Comparison of ENCODE assay signal across 16 cellular contexts in genomic region chr3:100030346-100030745, GRCh38.
A peak's percentile ranks its signal among the peaks of the same experiment; 100 is the strongest.
DNase-seq lines count a peak whose midpoint lies in the region; ATAC-seq, FAIRE-seq and TF ChIP-seq lines count a peak whose summit lies in the region.
"Had no signal": no experiment of that assay in that cellular context is flagged by ENCODE, and none has a peak within 500 bp of the region (broad histone marks: within the 10 kb centered on the region; RNA-seq: fewer than 3 reads in every experiment).

No MANE protein-coding gene starts in this region.

- H3K27ac Mint-ChIP-seq in GM23338, result no peak overlapping the region
- H3K27ac Mint-ChIP-seq: activated CD4-positive, alpha-beta T cell treated with anti-CD3 and anti-CD28 coated beads, Interleukin-2, amount 10 ng/mL, durations not matched to agents 24 days and 14 days had no signal

- H3K4me1 Mint-ChIP-seq in GM23338, result peaks cover 10% of the 10 kb centered on the region; the same call in 2 of the 3 replicates

- H3K9me2 ChIP-seq in GM23248 (ENCODE audit: insufficient read depth), result no peaks in the 10 kb centered on the region
- H3K9me2 ChIP-seq in GM23338 (ENCODE audit: insufficient read depth), result no peaks in the 10 kb centered on the region

- peaks cover 23% of the 10 kb centered on the region for H3F3A ChIP-seq in GM23248 (ENCODE audit: insufficient read depth)
- no peaks in the 10 kb centered on the region for H3F3A ChIP-seq in GM23338 (replicated peaks; ENCODE audit: low read depth)

- WGBS in GM23248 (ENCODE audit: low coverage in 1 of 2, low lambda C conversion rate in 2 of 2, missing lambda C conversion rate in 2 of 2), 2 experiments, result 73 to 75% methylated on average over 3 of the region's 3 CpGs

- TF ChIP-seq CTCF in GM06990 (IDR thresholded peaks at IDR 0.05; ENCODE audit: insufficient read depth, low read length, poor library complexity, severe bottlenecking) (no peak), GM23338 (conservative IDR thresholded peaks at IDR 0.05; ENCODE audit: low read depth in 2 of 2) (no peak)

- H3K9me3 ChIP-seq in GM23248 (ENCODE audit: low read depth), result no peaks in the 10 kb centered on the region
- H3K9me3 ChIP-seq: adrenal gland, heart left ventricle had no signal

- H3K4me1 ChIP-seq in GM23248 (ENCODE audit: insufficient read depth), result peaks cover 29% of the 10 kb centered on the region
- H3K4me1 ChIP-seq in GM23338 (ENCODE audit: insufficient read depth), result no peaks in the 10 kb centered on the region

- in situ Hi-C loops in GM23248 (cut with MboI), result no loop called here

- no peaks in the 10 kb centered on the region for H4K20me1 ChIP-seq in GM23248 (ENCODE audit: insufficient read depth)
- no peaks in the 10 kb centered on the region for H4K20me1 ChIP-seq in GM23338 (replicated peaks; ENCODE audit: insufficient read depth)

- H3K79me2 ChIP-seq in GM23248 (ENCODE audit: insufficient read depth) (no peaks in the 10 kb centered on the region), GM23338 (replicated peaks; ENCODE audit: insufficient read depth) (no peaks in the 10 kb centered on the region)

- H2AFZ ChIP-seq in GM23248 (no peak overlapping the region), GM23338 (no peak overlapping the region)

- no peaks in the 10 kb centered on the region for H3K27me3 Mint-ChIP-seq in GM23338 (ENCODE audit: insufficient read depth, low read depth, poor library complexity)
- H3K27me3 Mint-ChIP-seq: activated CD4-positive, alpha-beta T cell treated with anti-CD3 and anti-CD28 coated beads, Interleukin-2, amount 10 ng/mL, durations not matched to agents 24 days and 14 days had no signal

- H3K4me3 ChIP-seq in GM06990 (replicated peaks; ENCODE audit: low read depth, low read length) (no peak overlapping the region), GM23248 (no peak overlapping the region), GM23338 (no peak overlapping the region)
- H3K4me3 ChIP-seq: adrenal gland, heart left ventricle had no signal

- no peak overlapping the region for H3K4me3 Mint-ChIP-seq in GM23338
- H3K4me3 Mint-ChIP-seq: activated CD4-positive, alpha-beta T cell treated with anti-CD3 and anti-CD28 coated beads, Interleukin-2, amount 10 ng/mL, durations not matched to agents 24 days and 14 days had no signal

- ATAC-seq in GM23338, result no peak
- no peak for ATAC-seq in GM21423 (IDR thresholded peaks at IDR 0.05; ENCODE audit: unreplicated experiment)
- ATAC-seq: heart left ventricle, Right ventricle myocardium inferior had no signal

- no peaks in the 10 kb centered on the region for H3K27me3 ChIP-seq in GM06990 (replicated peaks; ENCODE audit: control insufficient read depth, insufficient read depth, low read length)
- no peaks in the 10 kb centered on the region for H3K27me3 ChIP-seq in GM23248 (replicated peaks; ENCODE audit: insufficient read depth)
- no peaks in the 10 kb centered on the region for H3K27me3 ChIP-seq in GM23338 (ENCODE audit: insufficient read depth)
- H3K27me3 ChIP-seq: adrenal gland, heart left ventricle had no signal

- H3K36me3 ChIP-seq in GM06990 (ENCODE audit: control insufficient read depth, insufficient read depth, low read length) (no peaks in the 10 kb centered on the region; the same call in 1 of the 2 replicates), GM23248 (ENCODE audit: low read depth) (no peaks in the 10 kb centered on the region), GM23338 (ENCODE audit: insufficient read depth) (no peaks in the 10 kb centered on the region)
- H3K36me3 ChIP-seq: adrenal gland, heart left ventricle had no signal

- FAIRE-seq in RCC 7860 (lab: Jason Lieb, UNC), result peak; percentile 83
- FAIRE-seq: D721Med had no signal

- H3K4me2 ChIP-seq in GM23248 (ENCODE audit: unreplicated experiment) (no peak overlapping the region), GM23338 (no peak overlapping the region)

- H3K9ac ChIP-seq in GM23248, result no peak overlapping the region

- H3K27ac ChIP-seq in GM23248, result no peak overlapping the region
- no peak overlapping the region for H3K27ac ChIP-seq in GM23338 (ENCODE audit: low read depth)
- H3K27ac ChIP-seq: adrenal gland, heart left ventricle had no signal

- H3K36me3 Mint-ChIP-seq in GM23338 (ENCODE audit: low read depth), result no peaks in the 10 kb centered on the region

- DNase-seq in GM06990 (ENCODE audit: extremely low read depth, insufficient read length) (peak; percentile 32), GM23248 (peak; percentile 30), RCC 7860 (ENCODE audit: low spot score) (peak; percentile 53), kidney glomerular epithelial cell (lab: John Stamatoyannopoulos, UW) (peak; percentile 56), GM23338 (ENCODE audit: low spot score) (no peak), T1000 (lab: John Stamatoyannopoulos, UW) (no peak)
- DNase-seq in activated naive CD4-positive, alpha-beta T cell (lab: John Stamatoyannopoulos, UW), result no peak
- DNase-seq: activated CD4-positive, alpha-beta T cell treated with anti-CD3 and anti-CD28 coated beads, Interleukin-2, amount 10 ng/mL, durations not matched to agents 24 days and 14 days; activated T-cell treated with anti-CD3 and anti-CD28 coated beads, Interleukin-2, amount 50 U/mL, for 72 hours; adrenal gland; heart left ventricle; KG1; NCI-H1436 treated with DMSO at 0.1 percent for 48 hours had no signal

- H3K9me3 Mint-ChIP-seq in GM23338, result no peaks in the 10 kb centered on the region
- H3K9me3 Mint-ChIP-seq: activated CD4-positive, alpha-beta T cell treated with anti-CD3 and anti-CD28 coated beads, Interleukin-2, amount 10 ng/mL, durations not matched to agents 24 days and 14 days; activated T-cell treated with anti-CD3 and anti-CD28 coated beads, Interleukin-2, amount 50 U/mL, for 72 hours had no signal

TF ChIP-seq in GM23338, 12 proteins besides CTCF, POLR2A, EP300 and RAD21 (continues in another document):
- TF ChIP-seq ZNF331 (CRISPR knock-in tag; IDR thresholded peaks at IDR 0.05; ENCODE audit: low read depth) (no peak), EZH2 (IDR thresholded peaks at IDR 0.05; ENCODE audit: low read depth, unreplicated experiment) (no peak), NANOG (IDR thresholded peaks at IDR 0.05; ENCODE audit: borderline replicate concordance) (no peak), REST (IDR thresholded peaks at IDR 0.05; ENCODE audit: unreplicated experiment) (no peak), CREB1 (CRISPR knock-in tag; IDR thresholded peaks at IDR 0.05; ENCODE audit: low read depth) (no peak), ZNF114 (CRISPR knock-in tag; IDR thresholded peaks at IDR 0.05) (no peak)

Comparison
In these comparisons a context has a peak if more than half of its experiments do, and no peak if none do; other contexts are left out.
1. DNase-seq: peak in GM06990 (single experiment), GM23248 (single experiment), RCC 7860 (single experiment) and kidney glomerular epithelial cell (single experiment); none in GM23338 (single experiment), T1000 (single experiment) and activated naive CD4-positive, alpha-beta T cell (0 of 4).